Comparison of ENCODE assay signal across 8 cellular contexts in the genomic region with DNA sequence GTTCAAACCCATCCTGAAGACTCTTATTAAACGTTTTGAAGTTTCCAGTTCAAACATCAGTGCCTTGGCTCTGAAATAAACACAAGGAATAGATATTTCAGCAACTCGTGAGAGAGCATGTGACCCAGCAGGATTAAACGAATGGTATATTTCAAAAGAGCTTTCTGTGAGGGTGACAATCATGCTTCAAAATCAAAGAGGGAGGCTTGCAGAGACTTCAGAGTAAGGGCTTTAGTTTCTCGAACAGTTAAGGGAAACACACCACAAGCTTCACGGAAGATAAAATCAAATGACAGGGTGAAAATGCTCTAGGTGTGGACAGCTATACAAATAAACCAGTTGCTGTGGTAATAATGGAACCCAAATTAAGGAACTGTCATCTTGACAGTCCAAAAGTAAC. TPM values are rescaled to one million over a fixed set of nuclear protein-coding genes. Genes with fewer than 3 reads are reported as not detected.
DNase-seq lines count a peak whose midpoint lies in the region; TF ChIP-seq lines count a peak whose summit lies in the region.

No MANE protein-coding gene starts in this region.

- H3K27me3 ChIP-seq in OCI-LY3 (ENCODE audit: low read depth, low read length) (no peaks in the 10 kb centered on the region), dorsolateral prefrontal cortex (no peaks in the 10 kb centered on the region), skeletal muscle tissue (ENCODE audit: control insufficient read depth in 3 of 3, insufficient read depth in 3 of 3, low read length in 3 of 3) (no peaks in the 10 kb centered on the region)

- H3K27ac ChIP-seq in OCI-LY3 (ENCODE audit: low read length), result peak overlapping the region; percentile 65
- H3K27ac ChIP-seq in dorsolateral prefrontal cortex, result peak overlapping the region in 37 of 59 donors; percentile 9 to 99 (median 95)
- peak overlapping the region; percentile 98 for H3K27ac ChIP-seq in skeletal muscle tissue (ENCODE audit: low read depth, low read length)

- 0 out of 2 replicates have a peak overlapping the region, but pooled peaks have one; percentile 87 for H3K9ac ChIP-seq in OCI-LY3 (ENCODE audit: low read length)
- H3K9ac ChIP-seq in skeletal muscle tissue (ENCODE audit: low read depth in 1 of 3, low read length in 3 of 3), result peak overlapping the region; percentile 98 to 99 (median 98)

- no peak for DNase-seq in activated T-cell treated with anti-CD3 and anti-CD28 coated beads, Interleukin-2, amount 50 U/mL, for 24 hours
- no peak for DNase-seq in activated T-cell treated with anti-CD3 and anti-CD28 coated beads, Interleukin-2, amount 50 U/mL, for 1 hour
- no peak for DNase-seq in dorsolateral prefrontal cortex
- no peak for DNase-seq in head of caudate nucleus
- DNase-seq in retina, result no peak
- no peak for DNase-seq in midbrain (lab: John Stamatoyannopoulos, UW)

- peaks cover 66% of the 10 kb centered on the region for H3K36me3 Mint-ChIP-seq in activated T-cell treated with anti-CD3 and anti-CD28 coated beads, Interleukin-2, amount 50 U/mL, for 24 hours (ENCODE audit: low read depth)

- intact Hi-C loops in dorsolateral prefrontal cortex (cut with DNase I), result loop anchor here (5.0 kb wide), 2 partner anchors 50 to 55 kb away; partner anchors contain the start of gene ASPHD2 (in 1 of the 2)
- intact Hi-C loops in head of caudate nucleus (cut with DNase I), result loop anchor here (10.0 kb wide), 1 partner anchor 173 kb away; the partner anchor contains the start of gene MIAT

- no peaks in the 10 kb centered on the region for H3K27me3 Mint-ChIP-seq in activated T-cell treated with anti-CD3 and anti-CD28 coated beads, Interleukin-2, amount 50 U/mL, for 24 hours

- H3K9me3 Mint-ChIP-seq in activated T-cell treated with anti-CD3 and anti-CD28 coated beads, Interleukin-2, amount 50 U/mL, for 24 hours, result no peaks in the 10 kb centered on the region

- H3K36me3 ChIP-seq in OCI-LY3 (replicated peaks; ENCODE audit: low read depth, low read length) (peaks cover 18% of the 10 kb centered on the region), skeletal muscle tissue (ENCODE audit: control insufficient read depth in 3 of 3, insufficient read depth in 3 of 3, low read length in 3 of 3) (peaks cover 0 to 23% (median 20%) of the 10 kb centered on the region in 3 donors)

- no peaks in the 10 kb centered on the region for H3K9me3 ChIP-seq in OCI-LY3 (ENCODE audit: insufficient read depth, low read length)
- H3K9me3 ChIP-seq in skeletal muscle tissue (ENCODE audit: control insufficient read depth in 3 of 3, low read length in 3 of 3), result no peaks in the 10 kb centered on the region

- H3K4me3 Mint-ChIP-seq in activated T-cell treated with anti-CD3 and anti-CD28 coated beads, Interleukin-2, amount 50 U/mL, for 24 hours, result peak overlapping the region; percentile 96

- H3K27ac Mint-ChIP-seq in activated T-cell treated with anti-CD3 and anti-CD28 coated beads, Interleukin-2, amount 50 U/mL, for 24 hours, result peak overlapping the region; percentile 98

- peaks cover 69% of the 10 kb centered on the region for H3K79me2 ChIP-seq in OCI-LY3 (ENCODE audit: low read length)

- H3K4me3 ChIP-seq in OCI-LY3 (ENCODE audit: low read length), result peak overlapping the region; percentile 87
- H3K4me3 ChIP-seq in dorsolateral prefrontal cortex, result peak overlapping the region in 36 of 59 donors; percentile 6 to 100 (median 98)
- H3K4me3 ChIP-seq in skeletal muscle tissue (ENCODE audit: low read length in 3 of 3), result no peak overlapping the region

- 0 out of 2 replicates have a peak, but pooled peaks cover 4% of the 10 kb centered on the region for H4K20me1 ChIP-seq in OCI-LY3 (ENCODE audit: insufficient read depth, low read length)

- peak overlapping the region; percentile 92 for H3K4me2 ChIP-seq in OCI-LY3 (ENCODE audit: low read length)

- H3K4me1 Mint-ChIP-seq in activated T-cell treated with anti-CD3 and anti-CD28 coated beads, Interleukin-2, amount 50 U/mL, for 24 hours (ENCODE audit: low read depth), result peaks cover 75% of the 10 kb centered on the region

- H2AFZ ChIP-seq in OCI-LY3 (ENCODE audit: low read depth, low read length), result no peak overlapping the region

- TF ChIP-seq CTCF in OCI-LY3 (IDR thresholded peaks at IDR 0.05; ENCODE audit: low read depth, low read length) (no peak), dorsolateral prefrontal cortex (IDR thresholded peaks at IDR 0.05 in 54 of 56, conservative IDR thresholded peaks at IDR 0.05 in 2 of 56; ENCODE audit: low read depth in 1 of 56, partially characterized antibody in 56 of 56) (no peak)

- H3K4me1 ChIP-seq in OCI-LY3 (ENCODE audit: low read length) (peaks cover 53% of the 10 kb centered on the region), skeletal muscle tissue (ENCODE audit: control insufficient read depth in 3 of 3, insufficient read depth in 3 of 3, low read length in 3 of 3) (peaks cover 38 to 59% (median 58%) of the 10 kb centered on the region in 3 donors)

RNA-seq across cellular contexts. Expression of gene HPS4, which starts 1.4 kb away (rescaled TPM):
- total RNA-seq in dorsolateral prefrontal cortex (10 to 100 TPM; 31.0 to 59.1 (median 45.3) TPM), skeletal muscle tissue (20.9 TPM)

RNA-seq across cellular contexts. Expression of gene SRRD, which starts 1.5 kb away (rescaled TPM):
- total RNA-seq in dorsolateral prefrontal cortex (10 to 100 TPM; 15.0 to 37.8 (median 23.3) TPM), skeletal muscle tissue (8.9 TPM)

RNA-seq across cellular contexts. Expression of gene TFIP11, which starts 30.1 kb away (rescaled TPM):
- total RNA-seq in dorsolateral prefrontal cortex (10 to 100 TPM; 27.4 to 51.0 (median 35.3) TPM), skeletal muscle tissue (30.3 TPM)

RNA-seq across cellular contexts. Expression of gene ASPHD2, which starts 53.1 kb away (rescaled TPM):
- total RNA-seq in dorsolateral prefrontal cortex, result 10 to 100 TPM in 111 of 120 experiments, 1 to 10 TPM in 9; 4.8 to 24.5 (median 15.5) TPM
- total RNA-seq in skeletal muscle tissue, result 1.0 TPM

Comparison
In these comparisons a context has a peak if more than half of its experiments do, and no peak if none do; other contexts are left out.
1. H3K4me3 ChIP-seq: peak in OCI-LY3 (single experiment) and dorsolateral prefrontal cortex (36 of 59); none in skeletal muscle tissue (0 of 3).
2. Peak in every context shown above with its lines, with median percentiles within 50 percentile points of each other: H3K27ac ChIP-seq.